In the genomic region with DNA sequence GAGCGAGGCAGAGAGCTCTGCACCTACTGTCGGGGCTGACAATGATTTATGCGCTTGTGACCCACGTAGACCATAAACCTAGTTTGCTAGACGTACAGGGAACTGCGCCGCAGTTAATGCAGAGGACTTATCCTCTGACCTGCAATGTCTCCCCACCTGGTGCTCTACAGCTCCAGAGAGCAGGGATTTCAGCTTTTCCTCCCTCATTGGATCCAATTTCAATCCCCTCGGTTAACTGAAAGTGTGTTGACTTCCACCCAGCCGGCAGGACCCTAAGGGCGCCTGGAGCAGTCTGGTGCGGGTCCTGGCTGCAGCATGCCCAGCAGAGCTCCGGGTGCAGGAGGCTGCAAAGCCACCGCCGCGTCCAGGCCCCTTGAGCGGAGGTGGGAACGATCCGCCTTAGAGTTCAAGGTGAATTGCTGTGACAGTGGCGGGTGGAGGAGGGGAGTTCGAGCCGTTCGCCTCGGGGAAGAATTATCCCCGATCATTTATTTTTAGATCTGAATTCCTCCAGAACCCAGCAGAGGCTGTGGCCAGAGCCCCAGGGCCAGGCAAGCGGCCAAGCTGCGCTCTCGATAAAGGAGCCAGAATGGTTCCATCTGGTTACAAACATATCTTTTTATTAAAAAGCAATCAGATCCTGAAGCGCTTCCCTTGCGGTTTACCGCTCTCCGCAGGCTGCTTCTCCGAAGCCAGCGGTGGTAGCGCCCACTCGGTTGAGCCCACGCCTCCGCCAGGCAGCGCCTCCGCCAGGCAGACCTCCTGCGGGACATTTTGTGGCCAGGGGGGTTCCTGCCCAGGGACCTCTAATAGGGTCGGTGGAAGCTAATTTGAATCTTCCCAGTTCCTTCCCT, we compare ENCODE assay signal across 8 cellular contexts.
DNase-seq lines count a peak whose midpoint lies in the region; ATAC-seq and TF ChIP-seq lines count a peak whose summit lies in the region.

No MANE protein-coding gene starts in this region.

- H3K9me3 ChIP-seq in uterus, result no peaks in the 10 kb centered on the region

- DNase-seq in CMK (ENCODE audit: low read depth) (peak; percentile 42), KBM-7 (peak; percentile 46), cerebellum (ENCODE audit: low spot score) (peak; percentile 19), mesendoderm (peak; percentile 44), caudate nucleus (lab: John Stamatoyannopoulos, UW) (no peak), uterus (no peak)

- H3K4me1 ChIP-seq in mesendoderm (ENCODE audit: control insufficient read depth, low read depth, low read length), result peaks cover 8% of the 10 kb centered on the region
- peaks cover 0 to 12% of the 10 kb centered on the region in 2 donors for H3K4me1 ChIP-seq in uterus

- no peak overlapping the region for H4K8ac ChIP-seq in mesendoderm (ENCODE audit: low read depth, low read length)

- no peak overlapping the region for H2BK15ac ChIP-seq in mesendoderm (replicated peaks; ENCODE audit: low read depth)

- H3K79me2 ChIP-seq in mesendoderm (ENCODE audit: control insufficient read depth, insufficient read depth, low read length), result no peaks in the 10 kb centered on the region

- H2BK120ac ChIP-seq in mesendoderm (ENCODE audit: low read depth, low read length), result no peak overlapping the region

- H3K27ac ChIP-seq in mesendoderm (ENCODE audit: low read depth, low read length) (no peak overlapping the region), caudate nucleus (ENCODE audit: low read depth, low read length) (no peak overlapping the region), uterus (no peak overlapping the region)

- H3K79me1 ChIP-seq in mesendoderm (ENCODE audit: low read length), result no peaks in the 10 kb centered on the region

- no peak overlapping the region for H3K4ac ChIP-seq in mesendoderm (ENCODE audit: low read depth, low read length)

- no peak overlapping the region for H3K23ac ChIP-seq in mesendoderm (ENCODE audit: low read length)

- WGBS in mesendoderm (ENCODE audit: extremely low coverage, insufficient coverage, low lambda C conversion rate), result no CpG with 5 or more reads among the region's 41 CpGs

- H2BK5ac ChIP-seq in mesendoderm (ENCODE audit: low read length), result peak overlapping the region; percentile 48

- H3K4me3 ChIP-seq in mesendoderm (ENCODE audit: low read length) (peak overlapping the region; percentile 9), uterus (peak overlapping the region in 1 of 2 donors; percentile 31)

- in situ Hi-C loops in KBM-7 (cut with MboI; ENCODE audit: low pct_unique_long_range_greater_than_20kb, low sequenced_read_pairs), result no loop called here

- H2AK5ac ChIP-seq in mesendoderm (ENCODE audit: low read length), result no peak overlapping the region

- H3K36me3 ChIP-seq in mesendoderm (ENCODE audit: control insufficient read depth, insufficient read depth, low read length) (no peaks in the 10 kb centered on the region), uterus (no peaks in the 10 kb centered on the region)

- no peak for ATAC-seq in HG02588 (IDR thresholded peaks at IDR 0.05; ENCODE audit: unreplicated experiment)
- ATAC-seq in GM18907 (IDR thresholded peaks at IDR 0.05; ENCODE audit: unreplicated experiment), result no peak

- H3K56ac ChIP-seq in mesendoderm (ENCODE audit: low read length), result peak overlapping the region; percentile 74

- no peak for TF ChIP-seq CTCF in uterus (IDR thresholded peaks at IDR 0.05)

- peak overlapping the region; percentile 70 for H3K4me2 ChIP-seq in mesendoderm (ENCODE audit: low read length)

- no peak for TF ChIP-seq POLR2A in uterus (IDR thresholded peaks at IDR 0.05)

- H3K18ac ChIP-seq in mesendoderm (ENCODE audit: low read length), result peak overlapping the region; percentile 12

- peaks cover 21% of the 10 kb centered on the region for H3K27me3 ChIP-seq in mesendoderm (ENCODE audit: insufficient read depth, low read length, poor library complexity)
- peaks cover 28 to 66% of the 10 kb centered on the region in 2 donors for H3K27me3 ChIP-seq in uterus

- no peak overlapping the region for H4K5ac ChIP-seq in mesendoderm (ENCODE audit: low read length)

- peak overlapping the region; percentile 56 for H3K9ac ChIP-seq in mesendoderm (ENCODE audit: low read length)

- intact Hi-C loops in uterus (cut with DNase I; ENCODE audit: low total_unique reads), result no loop called here

Comparison
In these comparisons a context has a peak if more than half of its experiments do, and no peak if none do; other contexts are left out.
1. DNase-seq: peak in CMK (single experiment), KBM-7 (single experiment), cerebellum (single experiment) and mesendoderm (single experiment); none in caudate nucleus (0 of 61) and uterus (0 of 2).